Comparison of ENCODE assay signal across 6 cellular contexts in genomic region chr11:32753181-32753580, GRCh38. TPM values are rescaled to one million over a fixed set of nuclear protein-coding genes. Genes with fewer than 3 reads are reported as not detected.
"Had no signal": no experiment of that assay in that cellular context is flagged by ENCODE, and none has a peak within 500 bp of the region (broad histone marks: within the 10 kb centered on the region; RNA-seq: fewer than 3 reads in every experiment).

No MANE protein-coding gene starts in this region.

RNA-seq across cellular contexts. Expression of gene CCDC73, which starts 41.3 kb away (rescaled TPM):
- total RNA-seq: suprapubic skin, transverse colon, upper lobe of right lung, vagina had no signal
- polyA plus RNA-seq: stomach, urinary bladder had no signal
